In genomic region chr2:23622466-23622865, GRCh38 we compare ENCODE assay signal across 18 cellular contexts.
DNase-seq lines count a peak whose midpoint lies in the region; ATAC-seq and TF ChIP-seq lines count a peak whose summit lies in the region.
"Had no signal": no experiment of that assay in that cellular context is flagged by ENCODE, and none has a peak within 500 bp of the region (broad histone marks: within the 10 kb centered on the region; RNA-seq: fewer than 3 reads in every experiment).

No MANE protein-coding gene starts in this region.

- H3K36me3 Mint-ChIP-seq in brain (no peaks in the 10 kb centered on the region), T-helper 17 cell (ENCODE audit: low read depth) (no peaks in the 10 kb centered on the region)
- H3K36me3 Mint-ChIP-seq: CD4-positive, CD25-positive, alpha-beta regulatory T cell had no signal

- no peaks in the 10 kb centered on the region for H3K36me3 ChIP-seq in gastroesophageal sphincter
- no peaks in the 10 kb centered on the region for H3K36me3 ChIP-seq in rectal smooth muscle tissue (ENCODE audit: control insufficient read depth, insufficient read depth, low read length)
- H3K36me3 ChIP-seq: BLaER1 had no signal

- DNase-seq in NCI-H1694 treated with DMSO at 0.1 percent for 48 hours (lab: John Stamatoyannopoulos, UW) (peak; percentile 40), NCI-H1694 (lab: John Stamatoyannopoulos, UW) (no peak), SIG-M5 (lab: John Stamatoyannopoulos, UW) (no peak), T-helper 17 cell (no peak)
- DNase-seq: 8988T; AML-193; CD4-positive, CD25-positive, alpha-beta regulatory T cell; DMS153; DMS79 treated with DMSO at 0.1 percent for 48 hours; EL; HCEC 1CT; HFFc6 had no signal

- no peaks in the 10 kb centered on the region for H3K27me3 ChIP-seq in gastroesophageal sphincter
- no peaks in the 10 kb centered on the region for H3K27me3 ChIP-seq in rectal smooth muscle tissue (ENCODE audit: control insufficient read depth, insufficient read depth, low read length)

- TF ChIP-seq CTCF in brain (conservative IDR thresholded peaks at IDR 0.05), result no peak
- TF ChIP-seq CTCF in gastroesophageal sphincter (IDR thresholded peaks at IDR 0.05), result no peak

- no peak overlapping the region for H3K9ac ChIP-seq in rectal smooth muscle tissue (ENCODE audit: low read length)
- H3K9ac ChIP-seq: BLaER1 had no signal

- peak overlapping the region in 3 of 5 experiments; percentile 67 to 83 (median 72) for H3K27ac Mint-ChIP-seq in brain
- H3K27ac Mint-ChIP-seq in T-helper 17 cell, result no peak overlapping the region
- H3K27ac Mint-ChIP-seq: CD4-positive, CD25-positive, alpha-beta regulatory T cell; HFFc6 had no signal

- H3K4me3 ChIP-seq in gastroesophageal sphincter (no peak overlapping the region), rectal smooth muscle tissue (ENCODE audit: low read length) (no peak overlapping the region)
- H3K4me3 ChIP-seq: BLaER1 had no signal

- ATAC-seq in gastroesophageal sphincter (no peak), T-helper 17 cell (no peak), GM19463 (IDR thresholded peaks at IDR 0.05; ENCODE audit: unreplicated experiment) (no peak)
- ATAC-seq: HepG2 had no signal

- TF ChIP-seq EP300 in gastroesophageal sphincter (IDR thresholded peaks at IDR 0.05), result no peak

- H3K27ac ChIP-seq in gastroesophageal sphincter, result peak overlapping the region in 3 of 4 donors; percentile 90 to 98 (median 97)
- peak overlapping the region; percentile 96 for H3K27ac ChIP-seq in rectal smooth muscle tissue (ENCODE audit: low read depth, low read length)
- H3K27ac ChIP-seq: BLaER1 had no signal

- H3K27me3 Mint-ChIP-seq in brain, result no peaks in the 10 kb centered on the region
- H3K27me3 Mint-ChIP-seq in T-helper 17 cell, result peaks cover 18% of the 10 kb centered on the region

- peaks cover 90% of the 10 kb centered on the region for H3K4me1 Mint-ChIP-seq in brain
- H3K4me1 Mint-ChIP-seq in T-helper 17 cell, result no peaks in the 10 kb centered on the region
- H3K4me1 Mint-ChIP-seq: CD4-positive, CD25-positive, alpha-beta regulatory T cell had no signal

- TF ChIP-seq POLR2A in gastroesophageal sphincter (IDR thresholded peaks at IDR 0.05), result no peak

- H3K9me3 ChIP-seq in gastroesophageal sphincter (no peaks in the 10 kb centered on the region), T-helper 17 cell (ENCODE audit: control insufficient read depth, low read length, poor library complexity, severe bottlenecking) (no peaks in the 10 kb centered on the region)

- no peak overlapping the region for H3K4me3 Mint-ChIP-seq in brain
- no peak overlapping the region for H3K4me3 Mint-ChIP-seq in T-helper 17 cell
- H3K4me3 Mint-ChIP-seq: CD4-positive, CD25-positive, alpha-beta regulatory T cell; HFFc6 had no signal

- WGBS in gastroesophageal sphincter (ENCODE audit: low coverage in 1 of 2), 2 donors, result 80% methylated on average over 1 of the region's 8 CpGs; no CpG with 5 or more reads in 1 of the 2 donors

- H3K4me1 ChIP-seq in gastroesophageal sphincter (peaks cover 8 to 85% (median 41%) of the 10 kb centered on the region in 3 donors), rectal smooth muscle tissue (ENCODE audit: control insufficient read depth, insufficient read depth, low read length) (peaks cover 43% of the 10 kb centered on the region)

- peaks cover 0 to 6% (median 4%) of the 10 kb centered on the region in 5 experiments for H3K9me3 Mint-ChIP-seq in brain
